23 cellular contexts compared by ENCODE assay signal in genomic region chr1:2999571-2999970, GRCh38. TPM values are rescaled to one million over a fixed set of nuclear protein-coding genes. Genes with fewer than 3 reads are reported as not detected.
"Had no signal": no experiment of that assay in that cellular context is flagged by ENCODE, and none has a peak within 500 bp of the region (broad histone marks: within the 10 kb centered on the region; RNA-seq: fewer than 3 reads in every experiment).

No MANE protein-coding gene starts in this region.

- H3K36me3 Mint-ChIP-seq: memory B cell had no signal

- H3K36me3 ChIP-seq: colonic mucosa, uterus had no signal

- DNase-seq: activated naive CD4-positive, alpha-beta T cell treated with Interleukin-2 at 50 U/mL for 16 hours; activated T-cell treated with anti-CD3 and anti-CD28 coated beads, Interleukin-2, amount 50 U/mL, for 24 hours; colonic mucosa; effector memory CD8-positive, alpha-beta T cell; foreskin melanocyte; stimulated activated CD4-positive, alpha-beta T cell treated with anti-CD3 and anti-CD28 coated beads, Interleukin-1b, Interleukin-23, amount 100 ng/mL, for 48 hours; stimulated activated naive CD8-positive, alpha-beta T cell treated with anti-CD3 and anti-CD28 coated beads, Interleukin-15, amount 100 ng/mL, for 72 hours; T-helper 1 cell; trophoblast cell; uterus had no signal

- H3K4me1 ChIP-seq: colonic mucosa, uterus had no signal

- H3K9me3 ChIP-seq: colonic mucosa, uterus had no signal

- H3K27ac ChIP-seq: colonic mucosa, dorsolateral prefrontal cortex, uterus had no signal

- H3K27ac Mint-ChIP-seq: activated T-cell treated with anti-CD3 and anti-CD28 coated beads, Interleukin-2, amount 50 U/mL, for 24 hours; activated T-helper 2 cell treated with anti-CD3 and anti-CD28 coated beads, Interferon-gamma antibody, Interleukin-2, Interleukin-4, amounts not matched to agents 10 μg/mL and 5 μg/mL and 100 μg/mL, durations not matched to agents 14 hours and 24 hours and 36 hours; effector memory CD8-positive, alpha-beta T cell; memory B cell; progenitor cell of endocrine pancreas; stimulated activated naive CD8-positive, alpha-beta T cell treated with anti-CD3 and anti-CD28 coated beads, Interleukin-15, amount 100 ng/mL, for 72 hours had no signal

- H3K4me3 Mint-ChIP-seq: activated T-cell treated with anti-CD3 and anti-CD28 coated beads, Interleukin-2, amount 50 U/mL, for 24 hours; central memory CD8-positive, alpha-beta T cell; effector memory CD8-positive, alpha-beta T cell; memory B cell; neural crest cell; stimulated activated naive CD8-positive, alpha-beta T cell treated with anti-CD3 and anti-CD28 coated beads, Interleukin-15, amount 100 ng/mL, for 72 hours had no signal

- H3K27me3 Mint-ChIP-seq: memory B cell, progenitor cell of endocrine pancreas had no signal

- H3K9me3 Mint-ChIP-seq: central memory CD8-positive, alpha-beta T cell; effector memory CD8-positive, alpha-beta T cell had no signal

- H3K4me3 ChIP-seq: colonic mucosa, dorsolateral prefrontal cortex, uterus had no signal

- ATAC-seq: effector memory CD8-positive, alpha-beta T cell; esophagus mucosa; stimulated activated naive CD8-positive, alpha-beta T cell treated with anti-CD3 and anti-CD28 coated beads, Interleukin-15, amount 100 ng/mL, for 72 hours had no signal

- H3K27me3 ChIP-seq: colonic mucosa, uterus had no signal

- H3K4me1 Mint-ChIP-seq: central memory CD8-positive, alpha-beta T cell; memory B cell; neural crest cell; stimulated activated naive CD8-positive, alpha-beta T cell treated with anti-CD3 and anti-CD28 coated beads, Interleukin-15, amount 100 ng/mL, for 72 hours had no signal

RNA-seq across cellular contexts. Expression of gene ACTRT2, which starts 21.7 kb away (rescaled TPM):
- total RNA-seq: activated T-helper 2 cell treated with anti-CD3 and anti-CD28 coated beads, Interferon-gamma antibody, Interleukin-2, Interleukin-4, amounts not matched to agents 10 μg/mL and 5 μg/mL and 100 μg/mL, durations not matched to agents 14 hours and 24 hours and 36 hours; astrocyte; colonic mucosa; endothelial cell of umbilical vein; esophagus mucosa; lower leg skin; mononuclear cell; neural crest cell; omental fat pad; progenitor cell of endocrine pancreas; skeletal muscle tissue; uterus had no signal
